Comparison of ENCODE assay signal across 1 cellular context in the genomic region with DNA sequence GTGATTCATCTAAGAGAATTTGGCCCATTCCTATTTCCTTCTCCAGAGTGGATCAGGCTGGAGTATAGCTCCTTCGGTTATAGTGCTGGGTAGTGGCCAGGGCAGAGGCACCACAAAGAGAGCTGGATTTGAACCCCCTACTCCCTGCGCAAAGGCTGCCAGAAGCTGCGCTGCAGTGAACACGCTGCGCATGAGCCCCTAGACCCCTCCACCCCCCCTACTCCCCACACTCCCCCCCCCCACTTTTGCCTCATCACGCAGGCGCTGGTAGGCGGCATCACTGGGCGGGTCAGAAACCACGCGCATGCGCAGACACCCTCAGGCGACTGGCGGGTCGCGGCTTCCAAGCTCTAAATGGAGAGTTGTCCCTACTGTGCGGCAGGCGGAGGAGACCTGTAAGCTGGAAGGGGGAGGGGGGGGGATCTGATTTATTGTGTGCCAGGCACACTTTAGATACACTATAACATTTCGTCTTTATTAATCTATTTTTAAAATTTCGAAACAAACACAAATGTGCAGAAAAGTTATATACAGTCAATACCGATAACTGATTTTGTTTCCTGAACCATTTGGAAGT.
TF ChIP-seq lines count a peak whose summit lies in the region.

No MANE protein-coding gene starts in this region.

TF ChIP-seq in HCT116, 20 proteins besides CTCF, POLR2A, EP300 and RAD21:
- TF ChIP-seq, protein P1, sequence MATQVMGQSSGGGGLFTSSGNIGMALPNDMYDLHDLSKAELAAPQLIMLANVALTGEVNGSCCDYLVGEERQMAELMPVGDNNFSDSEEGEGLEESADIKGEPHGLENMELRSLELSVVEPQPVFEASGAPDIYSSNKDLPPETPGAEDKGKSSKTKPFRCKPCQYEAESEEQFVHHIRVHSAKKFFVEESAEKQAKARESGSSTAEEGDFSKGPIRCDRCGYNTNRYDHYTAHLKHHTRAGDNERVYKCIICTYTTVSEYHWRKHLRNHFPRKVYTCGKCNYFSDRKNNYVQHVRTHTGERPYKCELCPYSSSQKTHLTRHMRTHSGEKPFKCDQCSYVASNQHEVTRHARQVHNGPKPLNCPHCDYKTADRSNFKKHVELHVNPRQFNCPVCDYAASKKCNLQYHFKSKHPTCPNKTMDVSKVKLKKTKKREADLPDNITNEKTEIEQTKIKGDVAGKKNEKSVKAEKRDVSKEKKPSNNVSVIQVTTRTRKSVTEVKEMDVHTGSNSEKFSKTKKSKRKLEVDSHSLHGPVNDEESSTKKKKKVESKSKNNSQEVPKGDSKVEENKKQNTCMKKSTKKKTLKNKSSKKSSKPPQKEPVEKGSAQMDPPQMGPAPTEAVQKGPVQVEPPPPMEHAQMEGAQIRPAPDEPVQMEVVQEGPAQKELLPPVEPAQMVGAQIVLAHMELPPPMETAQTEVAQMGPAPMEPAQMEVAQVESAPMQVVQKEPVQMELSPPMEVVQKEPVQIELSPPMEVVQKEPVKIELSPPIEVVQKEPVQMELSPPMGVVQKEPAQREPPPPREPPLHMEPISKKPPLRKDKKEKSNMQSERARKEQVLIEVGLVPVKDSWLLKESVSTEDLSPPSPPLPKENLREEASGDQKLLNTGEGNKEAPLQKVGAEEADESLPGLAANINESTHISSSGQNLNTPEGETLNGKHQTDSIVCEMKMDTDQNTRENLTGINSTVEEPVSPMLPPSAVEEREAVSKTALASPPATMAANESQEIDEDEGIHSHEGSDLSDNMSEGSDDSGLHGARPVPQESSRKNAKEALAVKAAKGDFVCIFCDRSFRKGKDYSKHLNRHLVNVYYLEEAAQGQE (IDR thresholded peaks at IDR 0.05; ENCODE audit: low read depth), result no peak
- no peak for TF ChIP-seq CBX3 (IDR thresholded peaks at IDR 0.05; ENCODE audit: low read depth)
- TF ChIP-seq EGR1 (IDR thresholded peaks at IDR 0.05; ENCODE audit: low read depth), result no peak
- TF ChIP-seq YY1 (IDR thresholded peaks at IDR 0.05; ENCODE audit: extremely low read depth, insufficient replicate concordance, low read depth, low read length), result no peak
- TF ChIP-seq, protein P2, sequence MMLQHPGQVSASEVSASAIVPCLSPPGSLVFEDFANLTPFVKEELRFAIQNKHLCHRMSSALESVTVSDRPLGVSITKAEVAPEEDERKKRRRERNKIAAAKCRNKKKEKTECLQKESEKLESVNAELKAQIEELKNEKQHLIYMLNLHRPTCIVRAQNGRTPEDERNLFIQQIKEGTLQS (IDR thresholded peaks at IDR 0.05), result no peak
- TF ChIP-seq SP1 (IDR thresholded peaks at IDR 0.05; ENCODE audit: low read depth), result no peak
- TF ChIP-seq ZFX (IDR thresholded peaks at IDR 0.05), result no peak
